10 cellular contexts compared by ENCODE assay signal in the genomic region with DNA sequence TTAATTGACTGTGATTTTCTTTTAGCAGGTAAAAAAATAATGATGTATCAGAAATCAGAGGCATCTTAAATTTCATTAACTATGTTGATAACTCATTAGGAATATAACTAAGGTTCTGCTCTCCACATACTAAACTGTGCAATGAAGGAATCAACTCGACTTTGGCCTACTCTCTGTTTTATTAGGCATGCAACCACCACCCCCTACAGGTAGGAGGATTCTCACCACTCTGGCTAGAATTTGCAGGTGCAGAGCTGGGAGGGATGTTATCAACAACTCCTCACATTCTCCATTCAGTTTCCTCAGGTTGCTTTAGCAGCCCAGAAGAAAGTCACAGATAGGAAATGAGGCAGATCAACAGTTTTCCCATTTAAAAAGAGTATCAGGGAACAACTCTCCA.
DNase-seq lines count a peak whose midpoint lies in the region; ATAC-seq and TF ChIP-seq lines count a peak whose summit lies in the region.
"Had no signal": no experiment of that assay in that cellular context is flagged by ENCODE, and none has a peak within 500 bp of the region (broad histone marks: within the 10 kb centered on the region; RNA-seq: fewer than 3 reads in every experiment).

No MANE protein-coding gene starts in this region.

- H3K4me1 ChIP-seq in left lung = no peaks in the 10 kb centered on the region
- no peaks in the 10 kb centered on the region for H3K4me1 ChIP-seq in sigmoid colon

- TF ChIP-seq POLR2A in sigmoid colon (IDR thresholded peaks at IDR 0.05) = no peak

- peak; percentile 43 for TF ChIP-seq CTCF in AG09309 (IDR thresholded peaks at IDR 0.05; ENCODE audit: control insufficient read depth, insufficient read depth, low read depth, low read length, missing control alignments)
- TF ChIP-seq CTCF in astrocyte of the cerebellum (IDR thresholded peaks at IDR 0.05; ENCODE audit: low read depth, low read length, missing control alignments) = peak; percentile 15
- peak in 1 of 2 donors; percentile 29 for TF ChIP-seq CTCF in left lung (IDR thresholded peaks at IDR 0.05)
- no peak for TF ChIP-seq CTCF in GM20000 (IDR thresholded peaks at IDR 0.05; ENCODE audit: extremely low read depth, missing control alignments)
- peak in 1 of 4 experiments; percentile 5 for TF ChIP-seq CTCF in sigmoid colon (IDR thresholded peaks at IDR 0.05)

- no peak for TF ChIP-seq EP300 in sigmoid colon (IDR thresholded peaks at IDR 0.05)

- H3K36me3 ChIP-seq in left lung (no peaks in the 10 kb centered on the region), sigmoid colon (no peaks in the 10 kb centered on the region)

- DNase-seq in AG09309 (ENCODE audit: low read depth) = no peak
- peak; percentile 3 for DNase-seq in HK-2 (ENCODE audit: unreplicated experiment)
- no peak for DNase-seq in astrocyte of the cerebellum (ENCODE audit: low read depth)
- DNase-seq in left lung = no peak
- DNase-seq in GM20000 (ENCODE audit: low spot score) = no peak
- no peak for DNase-seq in sigmoid colon
- no peak for DNase-seq in GM03348 (ENCODE audit: low spot score)
- no peak for DNase-seq in posterior vena cava (ENCODE audit: low spot score)
- DNase-seq: CD4-positive, alpha-beta memory T cell; effector memory CD8-positive, alpha-beta T cell had no signal

- ATAC-seq in left lung = peak; percentile 94
- ATAC-seq: effector memory CD8-positive, alpha-beta T cell had no signal

- H3K4me3 ChIP-seq in AG09309 (ENCODE audit: control insufficient read depth, low read depth, low read length) = no peak overlapping the region
- H3K4me3 ChIP-seq in astrocyte of the cerebellum (ENCODE audit: low read depth, low read length) = no peak overlapping the region
- no peak overlapping the region for H3K4me3 ChIP-seq in left lung
- H3K4me3 ChIP-seq in sigmoid colon = no peak overlapping the region

- H3K9me3 ChIP-seq in left lung = no peaks in the 10 kb centered on the region
- H3K9me3 ChIP-seq in sigmoid colon = no peaks in the 10 kb centered on the region

- intact Hi-C loops in left lung (cut with DNase I) = no loop called here
- intact Hi-C loops in sigmoid colon (cut with DNase I) = no loop called here
- intact Hi-C loops in posterior vena cava (cut with DNase I) = no loop called here

- H3K27ac ChIP-seq in left lung (no peak overlapping the region), sigmoid colon (no peak overlapping the region)

- WGBS in sigmoid colon, 2 donors = 4 to 9% methylated on average over 1 of the region's 1 CpG

- in situ Hi-C loops in astrocyte of the cerebellum (cut with HindIII; ENCODE audit: low sequenced_read_pairs) = no loop called here

- H3K27me3 ChIP-seq in left lung = no peaks in the 10 kb centered on the region
- H3K27me3 ChIP-seq in sigmoid colon = no peaks in the 10 kb centered on the region
